In the genomic region with DNA sequence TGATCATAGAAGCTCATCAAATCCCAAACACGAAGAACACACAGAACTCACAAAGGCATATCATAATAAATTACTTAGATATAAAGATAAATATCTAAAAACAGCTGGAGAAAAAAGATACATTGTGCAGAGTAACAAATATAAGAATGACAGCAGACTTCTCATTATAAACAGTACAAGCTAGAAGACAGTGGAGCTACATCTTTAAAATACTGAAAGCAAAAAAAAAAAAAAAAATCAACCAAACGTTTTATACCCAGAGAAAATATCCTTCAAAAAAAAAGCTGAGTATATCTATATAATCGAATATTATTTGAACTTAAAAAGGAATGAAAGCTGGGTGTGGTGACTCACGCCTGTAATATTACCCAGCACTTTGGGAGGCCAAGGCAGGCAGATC, we compare ENCODE assay signal across 20 cellular contexts.
"Had no signal": no experiment of that assay in that cellular context is flagged by ENCODE, and none has a peak within 500 bp of the region (broad histone marks: within the 10 kb centered on the region; RNA-seq: fewer than 3 reads in every experiment).

No MANE protein-coding gene starts in this region.

- H3K27ac ChIP-seq: brain microvascular endothelial cell, dorsolateral prefrontal cortex, epithelial cell of prostate, foreskin keratinocyte, hepatocyte, lower lobe of right lung, prostate gland, skin epidermis, tibial artery had no signal

- H3K4me3 ChIP-seq: dorsolateral prefrontal cortex, hepatocyte, lower lobe of right lung, prostate gland, skin epidermis, tibial artery had no signal

- DNase-seq: activated CD4-positive, alpha-beta T cell treated with anti-CD3 and anti-CD28 coated beads, Interleukin-2, amount 10 ng/mL, durations not matched to agents 7 days and 5 days; activated CD8-positive, alpha-beta T cell treated with anti-CD3 and anti-CD28 coated beads, Interleukin-2, amount 10 ng/mL, durations not matched to agents 7 days and 5 days; activated naive CD4-positive, alpha-beta T cell treated with anti-CD3 and anti-CD28 coated beads for 36 hours; activated T-cell treated with anti-CD3 and anti-CD28 coated beads, Interleukin-2, amount 50 U/mL, for 24 hours; anterior cingulate cortex; brain microvascular endothelial cell; central memory CD4-positive, alpha-beta T cell; dorsolateral prefrontal cortex; endodermal cell; foreskin keratinocyte; lower lobe of right lung; naive thymus-derived CD8-positive, alpha-beta T cell; right cardiac atrium; stimulated activated naive CD8-positive, alpha-beta T cell treated with anti-CD3 and anti-CD28 coated beads, Interleukin-15, Interleukin-2, amounts not matched to agents 100 U/mL and 50 U/mL, for 24 hours; substantia nigra; tibial artery had no signal

- H2AFZ ChIP-seq: hepatocyte had no signal

- H3K4me2 ChIP-seq: hepatocyte had no signal

- H3K4me1 ChIP-seq: foreskin keratinocyte, lower lobe of right lung, prostate gland had no signal

- H3K36me3 ChIP-seq: brain microvascular endothelial cell, lower lobe of right lung, prostate gland, tibial artery had no signal

- H3K9me3 ChIP-seq: prostate gland had no signal

- H3K27me3 ChIP-seq: brain microvascular endothelial cell, dorsolateral prefrontal cortex, foreskin keratinocyte, hepatocyte, tibial artery had no signal
